Comparison of ENCODE assay signal across 1 cellular context in genomic region chr11:43680521-43681505, GRCh38.
TF ChIP-seq lines count a peak whose summit lies in the region.

TSS of gene HSD17B12 (plus strand) at chr11:43680738. CDS start at chr11:43680828, 90 bp downstream.

TF ChIP-seq in GM12878, 131 proteins besides CTCF, POLR2A, EP300 and RAD21 (continued from another document and continues in another):
- TF ChIP-seq CEBPZ (IDR thresholded peaks at IDR 0.05; ENCODE audit: low read depth, low read length) (peak; percentile 16; the same call in 1 of the 2 replicates), ASH2L (IDR thresholded peaks at IDR 0.05; ENCODE audit: borderline replicate concordance, low read depth) (no peak), TAF1 (IDR thresholded peaks at IDR 0.05; ENCODE audit: borderline replicate concordance, low read depth, low read length) (peak; percentile 91), RFX5 (IDR thresholded peaks at IDR 0.05; ENCODE audit: low read depth, low read length) (peak; percentile 89), TCF3 (IDR thresholded peaks at IDR 0.05; ENCODE audit: borderline replicate concordance, insufficient read depth, low read depth, low read length) (peak; percentile 38; the same call in 1 of the 2 replicates), NBN (IDR thresholded peaks at IDR 0.05) (peak; percentile 76; the same call in 1 of the 2 replicates), PML (IDR thresholded peaks at IDR 0.05; ENCODE audit: low read length) (no peak; the same call in 1 of the 2 replicates), PBX3 (IDR thresholded peaks at IDR 0.05; ENCODE audit: insufficient replicate concordance, low read depth, low read length) (peak; percentile 66), NFYA (IDR thresholded peaks at IDR 0.05; ENCODE audit: borderline replicate concordance, low read depth, low read length) (peak; percentile 26; the same call in 1 of the 2 replicates), LARP7 (IDR thresholded peaks at IDR 0.05) (0 out of 2 replicates have a peak, but pooled peaks have one; percentile 67), IKZF2 (IDR thresholded peaks at IDR 0.05) (no peak; a peak in 1 of 4 replicates), HDGF (IDR thresholded peaks at IDR 0.05) (peak; percentile 98), GATAD2B (conservative IDR thresholded peaks at IDR 0.05; ENCODE audit: low read depth) (peak; percentile 65), KDM1A (IDR thresholded peaks at IDR 0.05; ENCODE audit: borderline replicate concordance) (no peak)
- TF ChIP-seq, protein P1, sequence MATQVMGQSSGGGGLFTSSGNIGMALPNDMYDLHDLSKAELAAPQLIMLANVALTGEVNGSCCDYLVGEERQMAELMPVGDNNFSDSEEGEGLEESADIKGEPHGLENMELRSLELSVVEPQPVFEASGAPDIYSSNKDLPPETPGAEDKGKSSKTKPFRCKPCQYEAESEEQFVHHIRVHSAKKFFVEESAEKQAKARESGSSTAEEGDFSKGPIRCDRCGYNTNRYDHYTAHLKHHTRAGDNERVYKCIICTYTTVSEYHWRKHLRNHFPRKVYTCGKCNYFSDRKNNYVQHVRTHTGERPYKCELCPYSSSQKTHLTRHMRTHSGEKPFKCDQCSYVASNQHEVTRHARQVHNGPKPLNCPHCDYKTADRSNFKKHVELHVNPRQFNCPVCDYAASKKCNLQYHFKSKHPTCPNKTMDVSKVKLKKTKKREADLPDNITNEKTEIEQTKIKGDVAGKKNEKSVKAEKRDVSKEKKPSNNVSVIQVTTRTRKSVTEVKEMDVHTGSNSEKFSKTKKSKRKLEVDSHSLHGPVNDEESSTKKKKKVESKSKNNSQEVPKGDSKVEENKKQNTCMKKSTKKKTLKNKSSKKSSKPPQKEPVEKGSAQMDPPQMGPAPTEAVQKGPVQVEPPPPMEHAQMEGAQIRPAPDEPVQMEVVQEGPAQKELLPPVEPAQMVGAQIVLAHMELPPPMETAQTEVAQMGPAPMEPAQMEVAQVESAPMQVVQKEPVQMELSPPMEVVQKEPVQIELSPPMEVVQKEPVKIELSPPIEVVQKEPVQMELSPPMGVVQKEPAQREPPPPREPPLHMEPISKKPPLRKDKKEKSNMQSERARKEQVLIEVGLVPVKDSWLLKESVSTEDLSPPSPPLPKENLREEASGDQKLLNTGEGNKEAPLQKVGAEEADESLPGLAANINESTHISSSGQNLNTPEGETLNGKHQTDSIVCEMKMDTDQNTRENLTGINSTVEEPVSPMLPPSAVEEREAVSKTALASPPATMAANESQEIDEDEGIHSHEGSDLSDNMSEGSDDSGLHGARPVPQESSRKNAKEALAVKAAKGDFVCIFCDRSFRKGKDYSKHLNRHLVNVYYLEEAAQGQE (IDR thresholded peaks at IDR 0.05; ENCODE audit: low read depth, low read length) = 0 out of 2 replicates have a peak, but pooled peaks have one; percentile 31
- TF ChIP-seq, protein P2, sequence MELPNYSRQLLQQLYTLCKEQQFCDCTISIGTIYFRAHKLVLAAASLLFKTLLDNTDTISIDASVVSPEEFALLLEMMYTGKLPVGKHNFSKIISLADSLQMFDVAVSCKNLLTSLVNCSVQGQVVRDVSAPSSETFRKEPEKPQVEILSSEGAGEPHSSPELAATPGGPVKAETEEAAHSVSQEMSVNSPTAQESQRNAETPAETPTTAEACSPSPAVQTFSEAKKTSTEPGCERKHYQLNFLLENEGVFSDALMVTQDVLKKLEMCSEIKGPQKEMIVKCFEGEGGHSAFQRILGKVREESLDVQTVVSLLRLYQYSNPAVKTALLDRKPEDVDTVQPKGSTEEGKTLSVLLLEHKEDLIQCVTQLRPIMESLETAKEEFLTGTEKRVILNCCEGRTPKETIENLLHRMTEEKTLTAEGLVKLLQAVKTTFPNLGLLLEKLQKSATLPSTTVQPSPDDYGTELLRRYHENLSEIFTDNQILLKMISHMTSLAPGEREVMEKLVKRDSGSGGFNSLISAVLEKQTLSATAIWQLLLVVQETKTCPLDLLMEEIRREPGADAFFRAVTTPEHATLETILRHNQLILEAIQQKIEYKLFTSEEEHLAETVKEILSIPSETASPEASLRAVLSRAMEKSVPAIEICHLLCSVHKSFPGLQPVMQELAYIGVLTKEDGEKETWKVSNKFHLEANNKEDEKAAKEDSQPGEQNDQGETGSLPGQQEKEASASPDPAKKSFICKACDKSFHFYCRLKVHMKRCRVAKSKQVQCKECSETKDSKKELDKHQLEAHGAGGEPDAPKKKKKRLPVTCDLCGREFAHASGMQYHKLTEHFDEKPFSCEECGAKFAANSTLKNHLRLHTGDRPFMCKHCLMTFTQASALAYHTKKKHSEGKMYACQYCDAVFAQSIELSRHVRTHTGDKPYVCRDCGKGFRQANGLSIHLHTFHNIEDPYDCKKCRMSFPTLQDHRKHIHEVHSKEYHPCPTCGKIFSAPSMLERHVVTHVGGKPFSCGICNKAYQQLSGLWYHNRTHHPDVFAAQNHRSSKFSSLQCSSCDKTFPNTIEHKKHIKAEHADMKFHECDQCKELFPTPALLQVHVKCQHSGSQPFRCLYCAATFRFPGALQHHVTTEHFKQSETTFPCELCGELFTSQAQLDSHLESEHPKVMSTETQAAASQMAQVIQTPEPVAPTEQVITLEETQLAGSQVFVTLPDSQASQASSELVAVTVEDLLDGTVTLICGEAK (IDR thresholded peaks at IDR 0.05; ENCODE audit: borderline replicate concordance) = peak; percentile 95
- TF ChIP-seq, protein P3, sequence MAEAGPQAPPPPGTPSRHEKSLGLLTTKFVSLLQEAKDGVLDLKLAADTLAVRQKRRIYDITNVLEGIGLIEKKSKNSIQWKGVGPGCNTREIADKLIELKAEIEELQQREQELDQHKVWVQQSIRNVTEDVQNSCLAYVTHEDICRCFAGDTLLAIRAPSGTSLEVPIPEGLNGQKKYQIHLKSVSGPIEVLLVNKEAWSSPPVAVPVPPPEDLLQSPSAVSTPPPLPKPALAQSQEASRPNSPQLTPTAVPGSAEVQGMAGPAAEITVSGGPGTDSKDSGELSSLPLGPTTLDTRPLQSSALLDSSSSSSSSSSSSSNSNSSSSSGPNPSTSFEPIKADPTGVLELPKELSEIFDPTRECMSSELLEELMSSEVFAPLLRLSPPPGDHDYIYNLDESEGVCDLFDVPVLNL (IDR thresholded peaks at IDR 0.05; ENCODE audit: low read depth, low read length) = peak; percentile 11; the same call in 1 of the 2 replicates
- TF ChIP-seq, protein P4, sequence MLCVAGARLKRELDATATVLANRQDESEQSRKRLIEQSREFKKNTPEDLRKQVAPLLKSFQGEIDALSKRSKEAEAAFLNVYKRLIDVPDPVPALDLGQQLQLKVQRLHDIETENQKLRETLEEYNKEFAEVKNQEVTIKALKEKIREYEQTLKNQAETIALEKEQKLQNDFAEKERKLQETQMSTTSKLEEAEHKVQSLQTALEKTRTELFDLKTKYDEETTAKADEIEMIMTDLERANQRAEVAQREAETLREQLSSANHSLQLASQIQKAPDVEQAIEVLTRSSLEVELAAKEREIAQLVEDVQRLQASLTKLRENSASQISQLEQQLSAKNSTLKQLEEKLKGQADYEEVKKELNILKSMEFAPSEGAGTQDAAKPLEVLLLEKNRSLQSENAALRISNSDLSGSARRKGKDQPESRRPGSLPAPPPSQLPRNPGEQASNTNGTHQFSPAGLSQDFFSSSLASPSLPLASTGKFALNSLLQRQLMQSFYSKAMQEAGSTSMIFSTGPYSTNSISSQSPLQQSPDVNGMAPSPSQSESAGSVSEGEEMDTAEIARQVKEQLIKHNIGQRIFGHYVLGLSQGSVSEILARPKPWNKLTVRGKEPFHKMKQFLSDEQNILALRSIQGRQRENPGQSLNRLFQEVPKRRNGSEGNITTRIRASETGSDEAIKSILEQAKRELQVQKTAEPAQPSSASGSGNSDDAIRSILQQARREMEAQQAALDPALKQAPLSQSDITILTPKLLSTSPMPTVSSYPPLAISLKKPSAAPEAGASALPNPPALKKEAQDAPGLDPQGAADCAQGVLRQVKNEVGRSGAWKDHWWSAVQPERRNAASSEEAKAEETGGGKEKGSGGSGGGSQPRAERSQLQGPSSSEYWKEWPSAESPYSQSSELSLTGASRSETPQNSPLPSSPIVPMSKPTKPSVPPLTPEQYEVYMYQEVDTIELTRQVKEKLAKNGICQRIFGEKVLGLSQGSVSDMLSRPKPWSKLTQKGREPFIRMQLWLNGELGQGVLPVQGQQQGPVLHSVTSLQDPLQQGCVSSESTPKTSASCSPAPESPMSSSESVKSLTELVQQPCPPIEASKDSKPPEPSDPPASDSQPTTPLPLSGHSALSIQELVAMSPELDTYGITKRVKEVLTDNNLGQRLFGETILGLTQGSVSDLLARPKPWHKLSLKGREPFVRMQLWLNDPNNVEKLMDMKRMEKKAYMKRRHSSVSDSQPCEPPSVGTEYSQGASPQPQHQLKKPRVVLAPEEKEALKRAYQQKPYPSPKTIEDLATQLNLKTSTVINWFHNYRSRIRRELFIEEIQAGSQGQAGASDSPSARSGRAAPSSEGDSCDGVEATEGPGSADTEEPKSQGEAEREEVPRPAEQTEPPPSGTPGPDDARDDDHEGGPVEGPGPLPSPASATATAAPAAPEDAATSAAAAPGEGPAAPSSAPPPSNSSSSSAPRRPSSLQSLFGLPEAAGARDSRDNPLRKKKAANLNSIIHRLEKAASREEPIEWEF (IDR thresholded peaks at IDR 0.05; ENCODE audit: insufficient replicate concordance, low read depth, low read length) = no peak
- TF ChIP-seq, protein P5, sequence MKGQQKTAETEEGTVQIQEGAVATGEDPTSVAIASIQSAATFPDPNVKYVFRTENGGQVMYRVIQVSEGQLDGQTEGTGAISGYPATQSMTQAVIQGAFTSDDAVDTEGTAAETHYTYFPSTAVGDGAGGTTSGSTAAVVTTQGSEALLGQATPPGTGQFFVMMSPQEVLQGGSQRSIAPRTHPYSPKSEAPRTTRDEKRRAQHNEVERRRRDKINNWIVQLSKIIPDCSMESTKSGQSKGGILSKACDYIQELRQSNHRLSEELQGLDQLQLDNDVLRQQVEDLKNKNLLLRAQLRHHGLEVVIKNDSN (IDR thresholded peaks at IDR 0.05; ENCODE audit: borderline replicate concordance, extremely low read length, insufficient read depth, low read depth, low read length) = no peak
- TF ChIP-seq, protein P6, sequence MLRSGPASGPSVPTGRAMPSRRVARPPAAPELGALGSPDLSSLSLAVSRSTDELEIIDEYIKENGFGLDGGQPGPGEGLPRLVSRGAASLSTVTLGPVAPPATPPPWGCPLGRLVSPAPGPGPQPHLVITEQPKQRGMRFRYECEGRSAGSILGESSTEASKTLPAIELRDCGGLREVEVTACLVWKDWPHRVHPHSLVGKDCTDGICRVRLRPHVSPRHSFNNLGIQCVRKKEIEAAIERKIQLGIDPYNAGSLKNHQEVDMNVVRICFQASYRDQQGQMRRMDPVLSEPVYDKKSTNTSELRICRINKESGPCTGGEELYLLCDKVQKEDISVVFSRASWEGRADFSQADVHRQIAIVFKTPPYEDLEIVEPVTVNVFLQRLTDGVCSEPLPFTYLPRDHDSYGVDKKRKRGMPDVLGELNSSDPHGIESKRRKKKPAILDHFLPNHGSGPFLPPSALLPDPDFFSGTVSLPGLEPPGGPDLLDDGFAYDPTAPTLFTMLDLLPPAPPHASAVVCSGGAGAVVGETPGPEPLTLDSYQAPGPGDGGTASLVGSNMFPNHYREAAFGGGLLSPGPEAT (IDR thresholded peaks at IDR 0.05; ENCODE audit: low read depth) = no peak
- TF ChIP-seq, protein P7, sequence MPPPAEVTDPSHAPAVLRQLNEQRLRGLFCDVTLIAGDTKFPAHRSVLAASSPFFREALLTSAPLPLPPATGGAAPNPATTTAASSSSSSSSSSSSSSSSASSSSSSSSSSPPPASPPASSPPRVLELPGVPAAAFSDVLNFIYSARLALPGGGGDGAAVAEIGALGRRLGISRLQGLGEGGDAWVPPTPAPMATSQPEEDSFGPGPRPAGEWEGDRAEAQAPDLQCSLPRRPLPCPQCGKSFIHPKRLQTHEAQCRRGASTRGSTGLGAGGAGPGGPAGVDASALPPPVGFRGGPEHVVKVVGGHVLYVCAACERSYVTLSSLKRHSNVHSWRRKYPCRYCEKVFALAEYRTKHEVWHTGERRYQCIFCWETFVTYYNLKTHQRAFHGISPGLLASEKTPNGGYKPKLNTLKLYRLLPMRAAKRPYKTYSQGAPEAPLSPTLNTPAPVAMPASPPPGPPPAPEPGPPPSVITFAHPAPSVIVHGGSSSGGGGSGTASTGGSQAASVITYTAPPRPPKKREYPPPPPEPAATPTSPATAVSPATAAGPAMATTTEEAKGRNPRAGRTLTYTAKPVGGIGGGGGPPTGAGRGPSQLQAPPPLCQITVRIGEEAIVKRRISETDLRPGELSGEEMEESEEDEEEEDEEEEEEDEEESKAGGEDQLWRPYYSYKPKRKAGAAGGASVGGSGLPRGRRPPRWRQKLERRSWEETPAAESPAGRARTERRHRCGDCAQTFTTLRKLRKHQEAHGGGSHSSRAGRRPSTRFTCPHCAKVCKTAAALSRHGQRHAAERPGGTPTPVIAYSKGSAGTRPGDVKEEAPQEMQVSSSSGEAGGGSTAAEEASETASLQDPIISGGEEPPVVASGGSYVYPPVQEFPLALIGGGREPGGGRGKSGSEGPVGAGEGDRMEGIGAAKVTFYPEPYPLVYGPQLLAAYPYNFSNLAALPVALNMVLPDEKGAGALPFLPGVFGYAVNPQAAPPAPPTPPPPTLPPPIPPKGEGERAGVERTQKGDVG (CRISPR knock-in tag; IDR thresholded peaks at IDR 0.05) = no peak
